ENCODE assay signal across 18 cellular contexts in the genomic region with DNA sequence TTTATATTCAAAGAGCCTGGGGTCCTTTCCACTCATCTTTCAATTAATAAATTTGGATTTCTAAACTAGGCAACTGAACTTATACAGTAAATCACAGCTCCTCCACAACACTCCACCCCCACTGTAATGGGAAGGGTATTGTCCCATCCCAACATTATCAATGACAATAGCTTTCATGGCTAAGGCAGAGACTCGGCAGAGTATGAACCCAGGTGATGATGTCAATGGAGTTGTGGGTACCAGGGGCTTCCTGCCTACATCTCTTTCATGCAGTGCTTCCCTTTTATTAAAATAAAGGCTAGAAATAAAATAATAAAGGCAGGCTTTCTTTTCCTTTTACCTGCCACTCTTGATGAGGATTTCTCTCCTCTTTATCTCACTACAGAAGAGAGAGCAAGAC.
"Had no signal": no experiment of that assay in that cellular context is flagged by ENCODE, and none has a peak within 500 bp of the region (broad histone marks: within the 10 kb centered on the region; RNA-seq: fewer than 3 reads in every experiment).

No MANE protein-coding gene starts in this region.

- ATAC-seq: left colon; stimulated activated naive CD8-positive, alpha-beta T cell treated with anti-CD3 and anti-CD28 coated beads, Interleukin-15, Interleukin-2, amounts not matched to agents 100 U/mL and 50 U/mL, for 24 hours had no signal

- H3K27ac Mint-ChIP-seq: activated naive CD8-positive, alpha-beta T cell treated with anti-CD3 and anti-CD28 coated beads, Interleukin-2, amount 10 ng/mL, durations not matched to agents 7 days and 5 days; dendritic cell treated with granulocyte-macrophage colony-stimulating factor and Interleukin-4, amounts not matched to agents 40 ng/mL and 50 ng/mL, for 4 days; T-helper 2 cell treated with Interferon-gamma antibody and Interleukin-4, amounts not matched to agents 5 μg/mL and 100 μg/mL, for 36 hours had no signal

- DNase-seq: activated CD4-positive, alpha-beta T cell treated with anti-CD3 and anti-CD28 coated beads, Interleukin-2, amount 50 U/mL, for 1 hour; activated effector memory CD4-positive, alpha-beta T cell treated with Interleukin-2 at 50 U/mL for 16 hours; activated naive CD8-positive, alpha-beta T cell treated with anti-CD3 and anti-CD28 coated beads, Interleukin-2, amount 10 ng/mL, durations not matched to agents 7 days and 5 days; aorta; foreskin melanocyte; head of caudate nucleus; left colon; midbrain; retina; stimulated activated CD4-positive, alpha-beta T cell treated with anti-CD3 and anti-CD28 coated beads, Interleukin-15, amount 100 ng/mL, for 24 hours; stimulated activated CD4-positive, alpha-beta T cell treated with anti-CD3 and anti-CD28 coated beads, Interleukin-4, amount 100 ng/mL, for 24 hours; stimulated activated naive CD8-positive, alpha-beta T cell treated with anti-CD3 and anti-CD28 coated beads, Interleukin-15, Interleukin-2, amounts not matched to agents 100 U/mL and 50 U/mL, for 24 hours; upper lobe of left lung had no signal

- H3K4me3 ChIP-seq: SJSA1, upper lobe of left lung had no signal

- H3K27me3 Mint-ChIP-seq: activated naive CD8-positive, alpha-beta T cell treated with anti-CD3 and anti-CD28 coated beads, Interleukin-2, amount 10 ng/mL, durations not matched to agents 7 days and 5 days; dendritic cell treated with granulocyte-macrophage colony-stimulating factor and Interleukin-4, amounts not matched to agents 40 ng/mL and 50 ng/mL, for 4 days had no signal

- H3K4me3 Mint-ChIP-seq: activated naive CD8-positive, alpha-beta T cell treated with anti-CD3 and anti-CD28 coated beads, Interleukin-2, amount 10 ng/mL, durations not matched to agents 7 days and 5 days; dendritic cell treated with granulocyte-macrophage colony-stimulating factor and Interleukin-4, amounts not matched to agents 40 ng/mL and 50 ng/mL, for 4 days; T-helper 2 cell treated with Interferon-gamma antibody and Interleukin-4, amounts not matched to agents 5 μg/mL and 100 μg/mL, for 36 hours had no signal

- H3K9me3 ChIP-seq: neutrophil, SJSA1, upper lobe of left lung had no signal

- H3K9me3 Mint-ChIP-seq: dendritic cell treated with granulocyte-macrophage colony-stimulating factor and Interleukin-4, amounts not matched to agents 40 ng/mL and 50 ng/mL, for 4 days; T-helper 2 cell treated with Interferon-gamma antibody and Interleukin-4, amounts not matched to agents 5 μg/mL and 100 μg/mL, for 36 hours had no signal

- H3K27ac ChIP-seq: epithelial cell of prostate, neutrophil, SJSA1, upper lobe of left lung had no signal

- H3K27me3 ChIP-seq: neutrophil, SJSA1, upper lobe of left lung had no signal

- H3K4me1 ChIP-seq: upper lobe of left lung had no signal
